In the genomic region with DNA sequence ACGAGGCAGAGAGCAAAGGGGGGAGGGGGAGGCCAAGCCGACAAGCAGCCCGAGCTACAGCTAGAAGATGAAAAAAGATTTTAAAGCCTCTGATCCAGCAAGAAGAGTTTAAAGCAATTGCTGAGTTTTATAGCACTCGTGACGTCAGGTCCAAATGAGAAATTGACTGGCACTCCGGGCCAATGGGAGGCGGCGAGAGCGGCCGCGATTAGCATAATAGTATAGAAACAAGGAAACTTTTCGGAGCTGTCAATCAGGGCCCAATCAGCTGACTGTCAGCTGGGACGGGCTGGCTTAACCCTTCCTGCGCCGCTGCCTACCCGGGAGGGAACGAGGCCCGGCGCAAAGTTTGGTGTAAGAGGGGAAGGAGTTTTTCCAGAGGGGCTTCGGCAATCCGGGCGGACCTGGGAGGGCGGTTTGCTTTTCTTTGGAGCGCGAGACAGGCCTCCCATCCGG, we compare ENCODE assay signal across 7 cellular contexts. TPM values are rescaled to one million over a fixed set of nuclear protein-coding genes. Genes with fewer than 3 reads are reported as not detected.
DNase-seq lines count a peak whose midpoint lies in the region; ATAC-seq, FAIRE-seq and TF ChIP-seq lines count a peak whose summit lies in the region.

Gene MAF (minus strand): TSS at position 102 of the 456 bp plus-strand sequence. CDS start 835 bp downstream, outside the sequence.

- H3K27me3 ChIP-seq in bronchial epithelial cell (ENCODE audit: control insufficient read depth, insufficient read depth, low read length) (no peaks in the 10 kb centered on the region), iPS-18a (ENCODE audit: control insufficient read depth, insufficient read depth, low read length) (peaks cover 12% of the 10 kb centered on the region), aorta (ENCODE audit: control insufficient read depth in 1 of 2, insufficient read depth in 2 of 2, low read length in 1 of 2) (no peaks in the 10 kb centered on the region)

- H3K27ac ChIP-seq in iPS-18a (ENCODE audit: low read length) (no peak within 1 kb of the TSS), aorta (ENCODE audit: low read depth in 1 of 2, low read length in 2 of 2) (peak within 1 kb of the TSS; percentile 58 to 65)

- H3K9ac ChIP-seq in iPS-18a (ENCODE audit: low read length), result peak within 1 kb of the TSS; percentile 29

- ATAC-seq in GM19455 (IDR thresholded peaks at IDR 0.05; ENCODE audit: unreplicated experiment) (peak; percentile 66), sciatic nerve (peak; percentile 90), aorta (ENCODE audit: low FRiP score) (peak; percentile 88)

- DNase-seq in NCI-H187 treated with DMSO at 0.1 percent for 48 hours (lab: John Stamatoyannopoulos, UW), result peak; percentile 62
- DNase-seq in activated CD4-positive, CD25-positive, alpha-beta regulatory T cell treated with anti-CD3 and anti-CD28 coated beads, Interleukin-2, amount 50 U/mL, for 16 hours (ENCODE audit: low read depth, low spot score), result peak; percentile 84
- peak; percentile 90 for DNase-seq in bronchial epithelial cell (ENCODE audit: low read depth)
- peak; percentile 94 for DNase-seq in sciatic nerve (ENCODE audit: low spot score)
- peak; percentile 94 to 96 for DNase-seq in aorta

- WGBS in aorta, 2 donors, result 0 to 1% methylated on average over 23 to 26 of the region's 26 CpGs

- TF ChIP-seq CTCF in bronchial epithelial cell (IDR thresholded peaks at IDR 0.05; ENCODE audit: insufficient read depth, low read length, severe bottlenecking), result no peak

- peaks cover 24% of the 10 kb centered on the region for H3K4me1 ChIP-seq in iPS-18a (ENCODE audit: control insufficient read depth, low read depth, low read length)
- H3K4me1 ChIP-seq in aorta (ENCODE audit: control insufficient read depth in 1 of 2, insufficient read depth in 2 of 2, low read length in 2 of 2), result no peaks in the 10 kb centered on the region

- H3K36me3 ChIP-seq in bronchial epithelial cell (ENCODE audit: control insufficient read depth, insufficient read depth, low read length) (no peaks in the 10 kb centered on the region), iPS-18a (ENCODE audit: control insufficient read depth, low read depth, low read length) (no peaks in the 10 kb centered on the region), aorta (ENCODE audit: control insufficient read depth in 1 of 2, insufficient read depth in 2 of 2, low read length in 1 of 2) (no peaks in the 10 kb centered on the region)

- peak; percentile 91 for FAIRE-seq in bronchial epithelial cell (lab: Jason Lieb, UNC)

- H3K9me3 ChIP-seq in iPS-18a (ENCODE audit: control insufficient read depth, low read depth, low read length) (no peaks in the 10 kb centered on the region), aorta (ENCODE audit: control insufficient read depth, low read length) (no peaks in the 10 kb centered on the region)

- intact Hi-C loops in sciatic nerve (cut with DNase I) (no loop called here), aorta (cut with DNase I) (loop anchor here (2.0 to 10.0 kb wide), 6 partner anchors 114 to 1096 kb away; no protein-coding TSS in a partner anchor)

- H3K4me3 ChIP-seq in bronchial epithelial cell (ENCODE audit: low read depth, low read length), result peak within 1 kb of the TSS; percentile 54
- peak within 1 kb of the TSS; percentile 73 for H3K4me3 ChIP-seq in iPS-18a (ENCODE audit: low read length)
- peak within 1 kb of the TSS; percentile 85 to 89 for H3K4me3 ChIP-seq in aorta (ENCODE audit: low read length in 2 of 2)

RNA-seq across cellular contexts. Expression of gene MAF, which starts in this region (rescaled TPM):
- total RNA-seq in bronchial epithelial cell (4.2 and 6.3 TPM in 2 replicates), sciatic nerve (168 TPM), aorta (100 to 1,000 TPM in 1 of 2 donors, 10 to 100 TPM in 1; 62.8 to 109 TPM)
- polyA plus RNA-seq in aorta, result 10 to 100 TPM; 12.6 to 18.2 TPM
